ENCODE assay signal across 24 cellular contexts in the genomic region with DNA sequence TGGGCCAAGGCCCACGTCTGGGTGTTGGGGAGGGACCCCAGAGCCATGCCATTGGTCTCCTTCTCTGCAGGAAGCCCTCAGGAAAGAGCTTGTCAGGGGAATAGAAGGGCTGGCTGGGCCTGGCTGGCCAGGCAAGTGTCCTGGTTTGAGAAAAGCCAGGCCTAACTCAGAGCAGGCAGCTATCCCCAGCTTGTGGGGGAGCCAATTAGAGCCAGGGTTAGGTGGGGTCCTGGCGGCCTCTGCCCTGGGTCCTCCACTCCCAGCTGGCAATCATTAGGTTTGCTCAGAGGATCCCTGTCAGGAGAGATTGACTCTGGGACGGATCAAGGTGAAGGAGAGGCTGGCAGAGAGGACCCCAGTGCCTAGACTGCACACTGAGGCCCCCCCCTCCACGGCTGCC.
"Had no signal": no experiment of that assay in that cellular context is flagged by ENCODE, and none has a peak within 500 bp of the region (broad histone marks: within the 10 kb centered on the region; RNA-seq: fewer than 3 reads in every experiment).

No MANE protein-coding gene starts in this region.

- ATAC-seq: HepG2, Panc1, PC-3 had no signal

- H3K36me3 ChIP-seq: MG63 had no signal

- H3K4me3 ChIP-seq: MG63 had no signal

- H3K9me3 ChIP-seq: MG63 had no signal

- H3K27me3 ChIP-seq: MG63 had no signal

- H3K27ac ChIP-seq: RWPE1 had no signal

- DNase-seq: IMR-90, Karpas-422, KG1, MG63, NCI-H1092, NCI-H1105 treated with DMSO at 0.1 percent for 48 hours, NCI-H1417 treated with DMSO at 0.1 percent for 48 hours, NCI-H146, NCI-H1694 treated with DMSO at 0.1 percent for 48 hours, NCI-H1930, NCI-H2081, NCI-H2107, NCI-H226, NCI-H446, NCI-H510A, NCI-H524 treated with DMSO at 0.1 percent for 48 hours, NCI-H69, NCI-H774, PC-3, SHP77, SW 1271 had no signal
